ENCODE assay signal across 8 cellular contexts in genomic region chr10:110651044-110651958, GRCh38. TPM values are rescaled to one million over a fixed set of nuclear protein-coding genes. Genes with fewer than 3 reads are reported as not detected.
A peak's percentile ranks its signal among the peaks of the same experiment; 100 is the strongest.
DNase-seq lines count a peak whose midpoint lies in the region; ATAC-seq and TF ChIP-seq lines count a peak whose summit lies in the region.

No MANE protein-coding gene starts in this region.

- no peak overlapping the region for H2AFZ ChIP-seq in PC-9

- DNase-seq in GM03348 (ENCODE audit: low spot score) (peak; percentile 75), M059J (ENCODE audit: low read depth) (peak; percentile 97), fibroblast of pulmonary artery (ENCODE audit: low read depth) (peak; percentile 26), NCI-H146 treated with DMSO at 0.1 percent for 48 hours (lab: John Stamatoyannopoulos, UW; ENCODE audit: unreplicated experiment) (no peak), PC-9 (no peak), foreskin keratinocyte (no peak), AML-193 (lab: John Stamatoyannopoulos, UW) (no peak)

- intact Hi-C loops in PC-9 (cut with micrococcal nuclease; ENCODE audit: unreplicated experiment) = no loop called here

- H3K4me3 ChIP-seq in fibroblast of pulmonary artery (replicated peaks; ENCODE audit: low read depth, low read length) = no peak overlapping the region
- H3K4me3 ChIP-seq in PC-9 = no peak overlapping the region

- BruUV-seq in PC-9 (replicated peaks; lab: Mats Ljungman, UMichigan) = no TSS peak

- H3K4me1 ChIP-seq in PC-9 (replicated peaks; ENCODE audit: insufficient read depth) = no peaks in the 10 kb centered on the region
- peaks cover 3% of the 10 kb centered on the region for H3K4me1 ChIP-seq in foreskin keratinocyte

- no peaks in the 10 kb centered on the region for H3K79me2 ChIP-seq in PC-9 (ENCODE audit: low read depth)

- ATAC-seq in GM21723 (IDR thresholded peaks at IDR 0.05; ENCODE audit: unreplicated experiment) (peak; percentile 88), foreskin keratinocyte (no peak)

- no peaks in the 10 kb centered on the region for H3K9me3 ChIP-seq in PC-9 (ENCODE audit: insufficient read depth, low read depth)

- H3K27me3 ChIP-seq in PC-9 (ENCODE audit: insufficient read depth, low read depth) = no peaks in the 10 kb centered on the region
- peaks cover 82% of the 10 kb centered on the region for H3K27me3 ChIP-seq in foreskin keratinocyte

- no peaks in the 10 kb centered on the region for H3K9me2 ChIP-seq in PC-9 (ENCODE audit: insufficient read depth)

- POLR2A ChIA-PET in PC-9 (lab: Charles Lee; ENCODE audit: unreplicated experiment) = no interaction called here

- no peaks in the 10 kb centered on the region for H3F3A ChIP-seq in PC-9 (ENCODE audit: insufficient read depth, low read depth)

- H3K4me2 ChIP-seq in PC-9 = no peak overlapping the region

- H3K27ac ChIP-seq in PC-9 (no peak overlapping the region), foreskin keratinocyte (no peak overlapping the region)

- H3K36me3 ChIP-seq in PC-9 (ENCODE audit: low read depth) = no peaks in the 10 kb centered on the region

- no peak for TF ChIP-seq CTCF in fibroblast of pulmonary artery (IDR thresholded peaks at IDR 0.05; ENCODE audit: low read length, missing control alignments)
- TF ChIP-seq CTCF in PC-9 (conservative IDR thresholded peaks at IDR 0.05) = no peak
- no peak for TF ChIP-seq CTCF in foreskin keratinocyte (conservative IDR thresholded peaks at IDR 0.05)

- CTCF ChIA-PET in PC-9 (lab: Charles Lee) = no interaction called here

- H4K20me1 ChIP-seq in PC-9 (ENCODE audit: insufficient read depth) = no peaks in the 10 kb centered on the region

RNA-seq across cellular contexts. Expression of gene RBM20, which starts 7.2 kb away (rescaled TPM):
- 0.02 and 1.8 TPM in 2 replicates for total RNA-seq in M059J (2014; rRNA removed; shearing (Covaris generic))
- total RNA-seq in PC-9 (2021) (0.11 and 0.23 TPM in 2 replicates), foreskin keratinocyte (not detected in 2 replicates)
- not detected in 2 replicates for polyA plus RNA-seq in foreskin keratinocyte

Comparison
In these comparisons a context has a peak if more than half of its experiments do, and no peak if none do; other contexts are left out.
1. DNase-seq: peak in GM03348 (single experiment), M059J (single experiment) and fibroblast of pulmonary artery (single experiment); none in NCI-H146 treated with DMSO at 0.1 percent for 48 hours (single experiment), PC-9 (0 of 2), foreskin keratinocyte (0 of 2) and AML-193 (0 of 2).